Comparison of ENCODE assay signal across 16 cellular contexts in genomic region chr15:82178061-82178460, GRCh38.
DNase-seq lines count a peak whose midpoint lies in the region; ATAC-seq, FAIRE-seq and TF ChIP-seq lines count a peak whose summit lies in the region.
"Had no signal": no experiment of that assay in that cellular context is flagged by ENCODE, and none has a peak within 500 bp of the region (broad histone marks: within the 10 kb centered on the region; RNA-seq: fewer than 3 reads in every experiment).

No MANE protein-coding gene starts in this region.

- peak overlapping the region; percentile 55 for H3K27ac Mint-ChIP-seq in mesothelial cell of epicardium
- H3K27ac Mint-ChIP-seq: activated CD4-positive, alpha-beta T cell treated with anti-CD3 and anti-CD28 coated beads for 36 hours; T-helper 1 cell treated with Interleukin-12 subunit alpha and Interleukin-12 subunit beta and Interleukin-4 antibody, amounts not matched to agents 30 μg/mL and 1 μg/mL, for 36 hours had no signal

- H3K27me3 Mint-ChIP-seq in mesothelial cell of epicardium (ENCODE audit: low read depth): no peaks in the 10 kb centered on the region
- H3K27me3 Mint-ChIP-seq: activated CD4-positive, alpha-beta T cell treated with anti-CD3 and anti-CD28 coated beads for 36 hours had no signal

- no peak overlapping the region for H3K4me3 Mint-ChIP-seq in mesothelial cell of epicardium
- H3K4me3 Mint-ChIP-seq: activated CD4-positive, alpha-beta T cell treated with anti-CD3 and anti-CD28 coated beads for 36 hours; brain; T-helper 1 cell treated with Interleukin-12 subunit alpha and Interleukin-12 subunit beta and Interleukin-4 antibody, amounts not matched to agents 30 μg/mL and 1 μg/mL, for 36 hours had no signal

- intact Hi-C loops in heart right ventricle (cut with DNase I): no loop called here

- peaks cover 16% of the 10 kb centered on the region for H3K4me1 Mint-ChIP-seq in mesothelial cell of epicardium
- H3K4me1 Mint-ChIP-seq: activated CD4-positive, alpha-beta T cell treated with anti-CD3 and anti-CD28 coated beads for 36 hours; brain had no signal

- H3K4me1 ChIP-seq in effector memory CD4-positive, alpha-beta T cell (ENCODE audit: control insufficient read depth, insufficient read depth, low read length, poor library complexity, severe bottlenecking): no peaks in the 10 kb centered on the region
- H3K4me1 ChIP-seq in heart right ventricle: peaks cover 0 to 19% (median 9%) of the 10 kb centered on the region in 9 donors

- H3K36me3 Mint-ChIP-seq in mesothelial cell of epicardium: no peaks in the 10 kb centered on the region

- 46 to 55% methylated on average over 2 of the region's 2 CpGs for WGBS in heart right ventricle, 2 donors

- no peaks in the 10 kb centered on the region for H3K36me3 ChIP-seq in effector memory CD4-positive, alpha-beta T cell (ENCODE audit: control insufficient read depth, insufficient read depth, low read length)
- H3K36me3 ChIP-seq in heart right ventricle: no peaks in the 10 kb centered on the region
- H3K36me3 ChIP-seq: suprapubic skin had no signal

- no peak for ATAC-seq in heart right ventricle
- ATAC-seq: activated CD4-positive, alpha-beta T cell treated with anti-CD3 and anti-CD28 coated beads for 36 hours had no signal

- no peak for FAIRE-seq in RCC 7860 (lab: Jason Lieb, UNC)
- FAIRE-seq: endometrium had no signal

- H3K27me3 ChIP-seq in effector memory CD4-positive, alpha-beta T cell (replicated peaks; ENCODE audit: control insufficient read depth, insufficient read depth, low read length, poor library complexity, severe bottlenecking): no peaks in the 10 kb centered on the region
- no peaks in the 10 kb centered on the region for H3K27me3 ChIP-seq in heart right ventricle
- H3K27me3 ChIP-seq: suprapubic skin had no signal

- DNase-seq in AG08396 (ENCODE audit: low spot score): peak; percentile 44
- DNase-seq in RCC 7860 (ENCODE audit: low spot score): peak; percentile 43
- peak; percentile 92 for DNase-seq in choroid plexus epithelial cell (ENCODE audit: low read depth)
- DNase-seq in mesothelial cell of epicardium (ENCODE audit: low spot score in 2 of 2, unreplicated experiment in 2 of 2): no peak
- DNase-seq in epidermal melanocyte (ENCODE audit: insufficient read length, low spot score): no peak
- DNase-seq in effector memory CD4-positive, alpha-beta T cell: no peak
- no peak for DNase-seq in nucleus accumbens (lab: John Stamatoyannopoulos, UW)
- no peak for DNase-seq in heart right ventricle
- DNase-seq: activated CD4-positive, alpha-beta T cell treated with anti-CD3 and anti-CD28 coated beads for 36 hours; activated T-cell treated with anti-CD3 and anti-CD28 coated beads, Interleukin-2, amount 50 U/mL, for 48 hours; NCI-H1417; occipital lobe had no signal

- no peak for TF ChIP-seq CTCF in choroid plexus epithelial cell (conservative IDR thresholded peaks at IDR 0.05; ENCODE audit: low read depth, low read length)
- no peak for TF ChIP-seq CTCF in mesothelial cell of epicardium (IDR thresholded peaks at IDR 0.05; ENCODE audit: unreplicated experiment)
- no peak for TF ChIP-seq CTCF in heart right ventricle (IDR thresholded peaks at IDR 0.05)

- no peaks in the 10 kb centered on the region for H3K9me3 Mint-ChIP-seq in mesothelial cell of epicardium
- H3K9me3 Mint-ChIP-seq: brain; T-helper 1 cell treated with Interleukin-12 subunit alpha and Interleukin-12 subunit beta and Interleukin-4 antibody, amounts not matched to agents 30 μg/mL and 1 μg/mL, for 36 hours had no signal

- no peak overlapping the region for H3K27ac ChIP-seq in effector memory CD4-positive, alpha-beta T cell (ENCODE audit: insufficient read depth, low read length, poor library complexity, severe bottlenecking)
- H3K27ac ChIP-seq in heart right ventricle: no peak overlapping the region
- H3K27ac ChIP-seq: suprapubic skin had no signal

- no peaks in the 10 kb centered on the region for H3K9me3 ChIP-seq in effector memory CD4-positive, alpha-beta T cell (ENCODE audit: control insufficient read depth, low read length)
- no peaks in the 10 kb centered on the region for H3K9me3 ChIP-seq in heart right ventricle
- H3K9me3 ChIP-seq: suprapubic skin had no signal

- no peak overlapping the region for H3K4me3 ChIP-seq in choroid plexus epithelial cell (ENCODE audit: low read depth, low read length)
- no peak overlapping the region for H3K4me3 ChIP-seq in effector memory CD4-positive, alpha-beta T cell (ENCODE audit: insufficient read depth, low read depth, low read length, poor library complexity, severe bottlenecking)
- no peak overlapping the region for H3K4me3 ChIP-seq in heart right ventricle
- H3K4me3 ChIP-seq: suprapubic skin had no signal

Comparison
In these comparisons a context has a peak if more than half of its experiments do, and no peak if none do; other contexts are left out.
1. DNase-seq: peak in AG08396 (single experiment), RCC 7860 (single experiment) and choroid plexus epithelial cell (single experiment); none in mesothelial cell of epicardium (0 of 2), epidermal melanocyte (single experiment), effector memory CD4-positive, alpha-beta T cell (0 of 3), nucleus accumbens (0 of 56) and heart right ventricle (0 of 2).